In genomic region chr17:76866774-76867577, GRCh38 we compare ENCODE assay signal across 10 cellular contexts. TPM values are rescaled to one million over a fixed set of nuclear protein-coding genes. Genes with fewer than 3 reads are reported as not detected.
DNase-seq lines count a peak whose midpoint lies in the region; ATAC-seq and TF ChIP-seq lines count a peak whose summit lies in the region.
"Had no signal": no experiment of that assay in that cellular context is flagged by ENCODE, and none has a peak within 500 bp of the region (broad histone marks: within the 10 kb centered on the region; RNA-seq: fewer than 3 reads in every experiment).

No MANE protein-coding gene starts in this region.

- H3K4me3 Mint-ChIP-seq in nephron progenitor cell (peak overlapping the region; percentile 84), osteocyte (ENCODE audit: unreplicated experiment) (no peak overlapping the region)

- H3K36me3 ChIP-seq in H7 (replicated peaks; ENCODE audit: control insufficient read depth, insufficient read depth, low read length) = no peaks in the 10 kb centered on the region

- no peak for ATAC-seq in GM18519 (IDR thresholded peaks at IDR 0.05; ENCODE audit: low FRiP score, unreplicated experiment)
- ATAC-seq: body of pancreas, left colon had no signal

- H3K27me3 ChIP-seq in H7 (ENCODE audit: control insufficient read depth, insufficient read depth, low read length) = peaks cover 20% of the 10 kb centered on the region

- no peaks in the 10 kb centered on the region for H3K9me3 Mint-ChIP-seq in nephron progenitor cell
- no peaks in the 10 kb centered on the region for H3K9me3 Mint-ChIP-seq in osteocyte (ENCODE audit: unreplicated experiment)

- H3K36me3 Mint-ChIP-seq in nephron progenitor cell (ENCODE audit: low read depth) (no peaks in the 10 kb centered on the region), osteocyte (ENCODE audit: unreplicated experiment) (no peaks in the 10 kb centered on the region)

- H3K4me3 ChIP-seq in H7 (ENCODE audit: insufficient read depth, low read depth, low read length) = no peak overlapping the region
- H3K4me3 ChIP-seq: body of pancreas had no signal

- H3K4me1 Mint-ChIP-seq in nephron progenitor cell (peaks cover 37% of the 10 kb centered on the region), osteocyte (ENCODE audit: unreplicated experiment) (peaks cover 17% of the 10 kb centered on the region)

- H3K27ac Mint-ChIP-seq in nephron progenitor cell (no peak overlapping the region), osteocyte (ENCODE audit: unreplicated experiment) (no peak overlapping the region)

- TF ChIP-seq CTCF in nephron progenitor cell (IDR thresholded peaks at IDR 0.05) = no peak
- TF ChIP-seq CTCF in osteocyte (IDR thresholded peaks at IDR 0.05) = no peak

- DNase-seq in Daoy (ENCODE audit: low read depth) (peak; percentile 85), NCI-H2171 treated with DMSO at 0.1 percent for 48 hours (lab: John Stamatoyannopoulos, UW) (peak; percentile 66), dermis blood vessel endothelial cell (peak; percentile 39), nephron progenitor cell (no peak), H7 (no peak), osteocyte (ENCODE audit: extremely low spot score, unreplicated experiment) (no peak), CD1c-positive myeloid dendritic cell (ENCODE audit: extremely low spot score) (no peak)
- DNase-seq: body of pancreas, left colon had no signal

- H3K27me3 Mint-ChIP-seq in nephron progenitor cell (ENCODE audit: low read depth, poor library complexity) (peaks cover 41% of the 10 kb centered on the region), osteocyte (ENCODE audit: unreplicated experiment) (peaks cover 9% of the 10 kb centered on the region)

RNA-seq across cellular contexts. Expression of gene MGAT5B, which starts 1.2 kb away (rescaled TPM):
- total RNA-seq in Daoy (2014; rRNA removed; shearing (Covaris generic)) = 4.1 and 5.4 TPM in 2 replicates
- total RNA-seq in dermis blood vessel endothelial cell = 0.34 and 0.37 TPM in 2 replicates
- 3.7 and 4.2 TPM in 2 replicates for total RNA-seq in H7 (2014; rRNA removed; shearing (Covaris generic))
- 0.40 and 0.55 TPM in 2 replicates for total RNA-seq in osteocyte

Comparison
In these comparisons a context has a peak if more than half of its experiments do, and no peak if none do; other contexts are left out.
1. DNase-seq: peak in Daoy (single experiment), NCI-H2171 treated with DMSO at 0.1 percent for 48 hours (single experiment) and dermis blood vessel endothelial cell (single experiment); none in nephron progenitor cell (single experiment), H7 (single experiment), osteocyte (single experiment) and CD1c-positive myeloid dendritic cell (single experiment).